ENCODE assay signal across 10 cellular contexts in genomic region chr12:69897744-69898143, GRCh38.
A peak's percentile ranks its signal among the peaks of the same experiment; 100 is the strongest.
DNase-seq lines count a peak whose midpoint lies in the region; ATAC-seq and TF ChIP-seq lines count a peak whose summit lies in the region.
"Had no signal": no experiment of that assay in that cellular context is flagged by ENCODE, and none has a peak within 500 bp of the region (broad histone marks: within the 10 kb centered on the region; RNA-seq: fewer than 3 reads in every experiment).

No MANE protein-coding gene starts in this region.

- H3K27me3 Mint-ChIP-seq in chondrocyte (ENCODE audit: low read depth): no peaks in the 10 kb centered on the region
- H3K27me3 Mint-ChIP-seq in T-helper 2 cell treated with Interferon-gamma antibody and Interleukin-4, amounts not matched to agents 5 μg/mL and 100 μg/mL, for 36 hours (ENCODE audit: low read depth): peaks cover 2% of the 10 kb centered on the region

- no peaks in the 10 kb centered on the region for H3K36me3 Mint-ChIP-seq in chondrocyte (ENCODE audit: low read depth)
- H3K36me3 Mint-ChIP-seq in T-helper 2 cell treated with Interferon-gamma antibody and Interleukin-4, amounts not matched to agents 5 μg/mL and 100 μg/mL, for 36 hours (ENCODE audit: low read depth): no peaks in the 10 kb centered on the region

- H3K9ac ChIP-seq in HUES64 (ENCODE audit: low read depth, low read length): peak overlapping the region; percentile 1; the same call in 1 of the 2 replicates

- 75% methylated on average over 1 of the region's 1 CpG for WGBS in HUES64

- DNase-seq in A172 (ENCODE audit: low spot score) (peak; percentile 64), chondrocyte (ENCODE audit: low spot score) (no peak), kidney glomerular epithelial cell (lab: John Stamatoyannopoulos, UW) (peak; percentile 32), NCI-H1048 (lab: John Stamatoyannopoulos, UW) (no peak), NCI-H82 treated with DMSO at 0.1 percent for 48 hours (lab: John Stamatoyannopoulos, UW; ENCODE audit: unreplicated experiment) (no peak)
- no peak for DNase-seq in T-helper 2 cell treated with Interferon-gamma antibody and Interleukin-4, amounts not matched to agents 5 μg/mL and 100 μg/mL, for 36 hours (ENCODE audit: low spot score)
- DNase-seq: activated T-cell treated with anti-CD3 and anti-CD28 coated beads, Interleukin-2, amount 50 U/mL, for 72 hours; AML-193 had no signal

- peak overlapping the region; percentile 92 for H3K27ac ChIP-seq in HUES64 (ENCODE audit: low read depth, low read length)

- H3K4me3 ChIP-seq in HUES64 (ENCODE audit: low read length): no peak overlapping the region

- H3K4me3 Mint-ChIP-seq in chondrocyte (ENCODE audit: unreplicated experiment): no peak overlapping the region
- no peak overlapping the region for H3K4me3 Mint-ChIP-seq in T-helper 2 cell treated with Interferon-gamma antibody and Interleukin-4, amounts not matched to agents 5 μg/mL and 100 μg/mL, for 36 hours
- H3K4me3 Mint-ChIP-seq: activated T-cell treated with anti-CD3 and anti-CD28 coated beads, Interleukin-2, amount 50 U/mL, for 72 hours had no signal

- TF ChIP-seq CTCF in chondrocyte (IDR thresholded peaks at IDR 0.05): no peak

- no peaks in the 10 kb centered on the region for H3K9me3 Mint-ChIP-seq in chondrocyte (ENCODE audit: low read depth)
- no peaks in the 10 kb centered on the region for H3K9me3 Mint-ChIP-seq in T-helper 2 cell treated with Interferon-gamma antibody and Interleukin-4, amounts not matched to agents 5 μg/mL and 100 μg/mL, for 36 hours
- H3K9me3 Mint-ChIP-seq: activated T-cell treated with anti-CD3 and anti-CD28 coated beads, Interleukin-2, amount 50 U/mL, for 72 hours had no signal

- peaks cover 24% of the 10 kb centered on the region for H3K4me1 Mint-ChIP-seq in chondrocyte (ENCODE audit: low read depth)
- H3K4me1 Mint-ChIP-seq in T-helper 2 cell treated with Interferon-gamma antibody and Interleukin-4, amounts not matched to agents 5 μg/mL and 100 μg/mL, for 36 hours (ENCODE audit: low read depth): peaks cover 2% of the 10 kb centered on the region

- no peaks in the 10 kb centered on the region for H3K9me3 ChIP-seq in HUES64 (ENCODE audit: insufficient read depth, low read depth, low read length)

- H3K36me3 ChIP-seq in HUES64 (ENCODE audit: insufficient read depth, low read length): no peaks in the 10 kb centered on the region

- ATAC-seq in HG03039 (IDR thresholded peaks at IDR 0.05; ENCODE audit: unreplicated experiment): no peak

- H3K27me3 ChIP-seq in HUES64 (ENCODE audit: insufficient read depth, low read length): no peaks in the 10 kb centered on the region

- peaks cover 55% of the 10 kb centered on the region for H3K4me1 ChIP-seq in HUES64 (ENCODE audit: insufficient read depth, low read length)

- peak overlapping the region; percentile 63 for H3K27ac Mint-ChIP-seq in chondrocyte (ENCODE audit: unreplicated experiment)
- H3K27ac Mint-ChIP-seq in T-helper 2 cell treated with Interferon-gamma antibody and Interleukin-4, amounts not matched to agents 5 μg/mL and 100 μg/mL, for 36 hours: no peak overlapping the region
- H3K27ac Mint-ChIP-seq: activated T-cell treated with anti-CD3 and anti-CD28 coated beads, Interleukin-2, amount 50 U/mL, for 72 hours had no signal

Comparison
In these comparisons a context has a peak if more than half of its experiments do, and no peak if none do; other contexts are left out.
1. DNase-seq: peak in A172 (single experiment) and kidney glomerular epithelial cell (single experiment); none in chondrocyte (single experiment), NCI-H1048 (single experiment), T-helper 2 cell treated with Interferon-gamma antibody and Interleukin-4, amounts not matched to agents 5 μg/mL and 100 μg/mL, for 36 hours (single experiment) and NCI-H82 treated with DMSO at 0.1 percent for 48 hours (single experiment).